In genomic region chr13:40591091-40591490, GRCh38 we compare ENCODE assay signal across 15 cellular contexts.
A peak's percentile ranks its signal among the peaks of the same experiment; 100 is the strongest.
DNase-seq lines count a peak whose midpoint lies in the region; ATAC-seq, FAIRE-seq and TF ChIP-seq lines count a peak whose summit lies in the region.
"Had no signal": no experiment of that assay in that cellular context is flagged by ENCODE, and none has a peak within 500 bp of the region (broad histone marks: within the 10 kb centered on the region; RNA-seq: fewer than 3 reads in every experiment).

No MANE protein-coding gene starts in this region.

- H4K20me1 ChIP-seq in keratinocyte (ENCODE audit: control insufficient read depth, extremely low read depth, insufficient read depth, low read length), result no peaks in the 10 kb centered on the region

- H3K4me1 Mint-ChIP-seq in activated naive CD4-positive, alpha-beta T cell treated with anti-CD3 and anti-CD28 coated beads, Interleukin-2, amount 50 U/mL, for 24 hours, result peaks cover 99% of the 10 kb centered on the region
- peaks cover 73% of the 10 kb centered on the region for H3K4me1 Mint-ChIP-seq in activated naive CD4-positive, alpha-beta T cell treated with anti-CD3 and anti-CD28 coated beads, Interleukin-2, amount 10 ng/mL, durations not matched to agents 7 days and 5 days
- peaks cover 80% of the 10 kb centered on the region for H3K4me1 Mint-ChIP-seq in T-helper 17 cell
- peaks cover 59 to 100% of the 10 kb centered on the region in 2 donors for H3K4me1 Mint-ChIP-seq in stimulated activated naive B cell treated with anti-CD40 and anti-IgM and Interleukin-4, amounts not matched to agents 10 μg/mL and 1 μg/mL and 100 μg/mL, for 72 hours

- H3K36me3 Mint-ChIP-seq in activated naive CD4-positive, alpha-beta T cell treated with anti-CD3 and anti-CD28 coated beads, Interleukin-2, amount 50 U/mL, for 24 hours, result peaks cover 4% of the 10 kb centered on the region
- peaks cover 14% of the 10 kb centered on the region for H3K36me3 Mint-ChIP-seq in activated naive CD4-positive, alpha-beta T cell treated with anti-CD3 and anti-CD28 coated beads, Interleukin-2, amount 10 ng/mL, durations not matched to agents 7 days and 5 days
- H3K36me3 Mint-ChIP-seq in T-helper 17 cell (ENCODE audit: low read depth), result peaks cover 2% of the 10 kb centered on the region
- peaks cover 5 to 19% of the 10 kb centered on the region in 2 donors for H3K36me3 Mint-ChIP-seq in stimulated activated naive B cell treated with anti-CD40 and anti-IgM and Interleukin-4, amounts not matched to agents 10 μg/mL and 1 μg/mL and 100 μg/mL, for 72 hours

- H3K9me3 Mint-ChIP-seq in activated naive CD4-positive, alpha-beta T cell treated with anti-CD3 and anti-CD28 coated beads, Interleukin-2, amount 50 U/mL, for 24 hours, result no peaks in the 10 kb centered on the region
- H3K9me3 Mint-ChIP-seq in activated naive CD4-positive, alpha-beta T cell treated with anti-CD3 and anti-CD28 coated beads, Interleukin-2, amount 10 ng/mL, durations not matched to agents 7 days and 5 days, result no peaks in the 10 kb centered on the region
- peaks cover 4% of the 10 kb centered on the region in 2 donors for H3K9me3 Mint-ChIP-seq in stimulated activated naive B cell treated with anti-CD40 and anti-IgM and Interleukin-4, amounts not matched to agents 10 μg/mL and 1 μg/mL and 100 μg/mL, for 72 hours

- no peaks in the 10 kb centered on the region for H3K36me3 ChIP-seq in keratinocyte (ENCODE audit: control insufficient read depth in 2 of 2, extremely low read depth in 1 of 2, insufficient read depth in 2 of 2, low read length in 2 of 2)
- H3K36me3 ChIP-seq: Peyer's patch had no signal

- H3K27ac ChIP-seq in keratinocyte (ENCODE audit: control insufficient read depth, insufficient read depth, low read length), result no peak overlapping the region

- peaks cover 40% of the 10 kb centered on the region for H3K4me1 ChIP-seq in keratinocyte (ENCODE audit: control insufficient read depth, extremely low read depth, insufficient read depth, low read length)

- H3K9ac ChIP-seq in keratinocyte (ENCODE audit: control insufficient read depth, extremely low read depth, insufficient read depth, low read length), result no peak overlapping the region

- H3K79me2 ChIP-seq in keratinocyte (ENCODE audit: control insufficient read depth, insufficient read depth, low read length), result peaks cover 23% of the 10 kb centered on the region

- DNase-seq in activated naive CD4-positive, alpha-beta T cell treated with anti-CD3 and anti-CD28 coated beads, Interleukin-2, amount 10 ng/mL, durations not matched to agents 7 days and 5 days, result no peak
- DNase-seq in T-helper 17 cell (no peak), keratinocyte (ENCODE audit: low read depth, low spot score) (no peak), midbrain (lab: John Stamatoyannopoulos, UW) (no peak)
- no peak for DNase-seq in stimulated activated naive B cell treated with anti-CD40 and anti-IgM and Interleukin-4, amounts not matched to agents 10 μg/mL and 1 μg/mL and 100 μg/mL, for 72 hours
- no peak for DNase-seq in stimulated activated CD4-positive, alpha-beta T cell treated with anti-CD3 and anti-CD28 coated beads, Interleukin-2, amount 100 ng/mL, for 24 hours
- DNase-seq: activated CD4-positive, alpha-beta T cell treated with anti-CD3 and anti-CD28 coated beads, Interleukin-2, amount 50 U/mL, for 1 hour; left cardiac atrium; NCI-H1417 treated with DMSO at 0.1 percent for 48 hours; NCI-H510A; Peyer's patch; T-helper 2 cell had no signal

- H3K4me3 ChIP-seq in keratinocyte (ENCODE audit: control insufficient read depth in 2 of 3, extremely low read depth in 1 of 3, insufficient read depth in 2 of 3, low read depth in 1 of 3, low read length in 3 of 3), result no peak overlapping the region
- H3K4me3 ChIP-seq: Peyer's patch had no signal

- peak overlapping the region; percentile 90 for H3K27ac Mint-ChIP-seq in activated naive CD4-positive, alpha-beta T cell treated with anti-CD3 and anti-CD28 coated beads, Interleukin-2, amount 50 U/mL, for 24 hours
- no peak overlapping the region for H3K27ac Mint-ChIP-seq in activated naive CD4-positive, alpha-beta T cell treated with anti-CD3 and anti-CD28 coated beads, Interleukin-2, amount 10 ng/mL, durations not matched to agents 7 days and 5 days
- H3K27ac Mint-ChIP-seq in T-helper 17 cell, result peak overlapping the region; percentile 79
- H3K27ac Mint-ChIP-seq in stimulated activated naive B cell treated with anti-CD40 and anti-IgM and Interleukin-4, amounts not matched to agents 10 μg/mL and 1 μg/mL and 100 μg/mL, for 72 hours, result peak overlapping the region; percentile 87

- ATAC-seq in T-helper 17 cell (no peak), GM18909 (IDR thresholded peaks at IDR 0.05; ENCODE audit: poor library complexity, unreplicated experiment) (no peak)
- ATAC-seq in stimulated activated naive B cell treated with anti-CD40 and anti-IgM and Interleukin-4, amounts not matched to agents 10 μg/mL and 1 μg/mL and 100 μg/mL, for 72 hours (replicated peaks), result no peak
- ATAC-seq: esophagus mucosa, left cardiac atrium had no signal

- peaks cover 4% of the 10 kb centered on the region for H3K9me1 ChIP-seq in keratinocyte (ENCODE audit: control insufficient read depth, extremely low read depth, insufficient read depth, low read length)

- TF ChIP-seq CTCF in keratinocyte (optimal IDR thresholded peaks at IDR 0.05 in 1 of 3, IDR thresholded peaks at IDR 0.05 in 1 of 3, conservative IDR thresholded peaks at IDR 0.05 in 1 of 3; ENCODE audit: extremely low read depth in 1 of 3, insufficient read depth in 2 of 3, low read length in 3 of 3), result no peak

- no peaks in the 10 kb centered on the region for H3K27me3 ChIP-seq in keratinocyte (ENCODE audit: control insufficient read depth, extremely low read depth, insufficient read depth, low read length)
- H3K27me3 ChIP-seq: Peyer's patch had no signal

- dilution Hi-C loops in keratinocyte (cut with MboI; ENCODE audit: extremely low pct_ligation_motif_present, low sequenced_read_pairs), result no loop called here

- no peaks in the 10 kb centered on the region for H3K27me3 Mint-ChIP-seq in activated naive CD4-positive, alpha-beta T cell treated with anti-CD3 and anti-CD28 coated beads, Interleukin-2, amount 50 U/mL, for 24 hours
- H3K27me3 Mint-ChIP-seq in activated naive CD4-positive, alpha-beta T cell treated with anti-CD3 and anti-CD28 coated beads, Interleukin-2, amount 10 ng/mL, durations not matched to agents 7 days and 5 days, result no peaks in the 10 kb centered on the region
- H3K27me3 Mint-ChIP-seq in T-helper 17 cell, result no peaks in the 10 kb centered on the region
- H3K27me3 Mint-ChIP-seq in stimulated activated naive B cell treated with anti-CD40 and anti-IgM and Interleukin-4, amounts not matched to agents 10 μg/mL and 1 μg/mL and 100 μg/mL, for 72 hours, result no peaks in the 10 kb centered on the region

- CTCF ChIA-PET in activated naive CD4-positive, alpha-beta T cell treated with anti-CD3 and anti-CD28 coated beads, Interleukin-2, amount 10 ng/mL, durations not matched to agents 7 days and 5 days (lab: Charles Lee), result no interaction called here

- no peak overlapping the region for H3K4me2 ChIP-seq in keratinocyte (ENCODE audit: control insufficient read depth, extremely low read depth, insufficient read depth, low read depth, low read length)

- no peak overlapping the region for H2AFZ ChIP-seq in keratinocyte (ENCODE audit: control insufficient read depth, low read length)

- FAIRE-seq in keratinocyte (lab: Jason Lieb, UNC), result peak; percentile 5

- no peaks in the 10 kb centered on the region for H3K9me3 ChIP-seq in T-helper 17 cell (ENCODE audit: control insufficient read depth, low read length, poor library complexity, severe bottlenecking)
- H3K9me3 ChIP-seq in keratinocyte (ENCODE audit: control insufficient read depth, low read depth, low read length), result no peaks in the 10 kb centered on the region
- H3K9me3 ChIP-seq: Peyer's patch had no signal

- peak overlapping the region; percentile 77 for H3K4me3 Mint-ChIP-seq in activated naive CD4-positive, alpha-beta T cell treated with anti-CD3 and anti-CD28 coated beads, Interleukin-2, amount 50 U/mL, for 24 hours
- H3K4me3 Mint-ChIP-seq in activated naive CD4-positive, alpha-beta T cell treated with anti-CD3 and anti-CD28 coated beads, Interleukin-2, amount 10 ng/mL, durations not matched to agents 7 days and 5 days, result no peak overlapping the region
- peak overlapping the region; percentile 68 for H3K4me3 Mint-ChIP-seq in T-helper 17 cell
- H3K4me3 Mint-ChIP-seq in stimulated activated naive B cell treated with anti-CD40 and anti-IgM and Interleukin-4, amounts not matched to agents 10 μg/mL and 1 μg/mL and 100 μg/mL, for 72 hours, result peak overlapping the region in 1 of 2 donors; percentile 47
